In the genomic region with DNA sequence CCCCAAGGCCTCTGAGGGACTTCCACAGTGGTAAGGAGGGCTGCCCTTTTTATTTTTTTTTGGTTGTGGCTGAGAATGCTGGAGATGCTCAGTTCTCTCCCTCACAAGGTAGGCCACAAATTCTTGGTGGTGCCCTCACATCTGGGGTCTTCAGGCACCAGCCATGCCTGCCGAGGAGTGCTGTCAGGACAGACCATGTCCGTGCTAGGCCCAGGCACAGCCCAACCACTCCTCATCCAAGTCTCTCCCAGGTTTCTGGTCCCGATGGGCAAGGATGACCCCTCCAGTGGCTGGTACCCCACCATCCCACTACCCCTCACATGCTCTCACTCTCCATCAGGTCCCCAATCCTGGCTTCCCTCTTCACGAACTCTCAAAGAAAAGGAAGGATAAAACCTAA, we compare ENCODE assay signal across 17 cellular contexts. TPM values are rescaled to one million over a fixed set of nuclear protein-coding genes. Genes with fewer than 3 reads are reported as not detected.
A peak's percentile ranks its signal among the peaks of the same experiment; 100 is the strongest.
DNase-seq lines count a peak whose midpoint lies in the region; ATAC-seq and TF ChIP-seq lines count a peak whose summit lies in the region.
"Had no signal": no experiment of that assay in that cellular context is flagged by ENCODE, and none has a peak within 500 bp of the region (broad histone marks: within the 10 kb centered on the region; RNA-seq: fewer than 3 reads in every experiment).

No MANE protein-coding gene starts in this region.

- no peak for DNase-seq in SK-N-SH
- DNase-seq in dorsolateral prefrontal cortex, result no peak
- no peak for DNase-seq in osteoblast (ENCODE audit: insufficient read length, low spot score, missing footprints)
- no peak for DNase-seq in SHP77 (lab: John Stamatoyannopoulos, UW)
- DNase-seq in activated CD4-positive, CD25-positive, alpha-beta regulatory T cell treated with anti-CD3 and anti-CD28 coated beads, Interleukin-2, amount 50 U/mL, for 72 hours, result no peak
- DNase-seq in stimulated activated CD4-positive, alpha-beta T cell treated with anti-CD3 and anti-CD28 coated beads, Interleukin-4, amount 100 ng/mL, for 24 hours, result no peak
- DNase-seq: DMS 273 treated with DMSO at 0.1 percent for 48 hours, KG1, NCI-H1092 treated with DMSO at 0.1 percent for 48 hours, NCI-H187, NCI-H446 had no signal

- H3K9me3 ChIP-seq in SK-N-SH, result no peaks in the 10 kb centered on the region
- no peaks in the 10 kb centered on the region for H3K9me3 ChIP-seq in osteoblast (ENCODE audit: low read depth, low read length)

- H3K27ac ChIP-seq in SK-N-SH (ENCODE audit: low read depth in 2 of 2, low read length in 1 of 2) (peak overlapping the region; percentile 39 to 84), dorsolateral prefrontal cortex (peak overlapping the region in 31 of 59 donors; percentile 7 to 84 (median 69)), osteoblast (ENCODE audit: low read depth, low read length) (peak overlapping the region; percentile 98)
- H3K27ac ChIP-seq: 22Rv1; BLaER1 treated with 17β-estradiol and CSF1 and Interleukin-3, amounts not matched to agents 10 nM and 100 nM had no signal

- no peak overlapping the region for H3K9ac ChIP-seq in SK-N-SH
- H3K9ac ChIP-seq: BLaER1 treated with 17β-estradiol and CSF1 and Interleukin-3, amounts not matched to agents 10 nM and 100 nM had no signal

- TF ChIP-seq CTCF in SK-N-SH (IDR thresholded peaks at IDR 0.05) (no peak), dorsolateral prefrontal cortex (IDR thresholded peaks at IDR 0.05 in 54 of 56, conservative IDR thresholded peaks at IDR 0.05 in 2 of 56; ENCODE audit: low read depth in 1 of 56, partially characterized antibody in 56 of 56) (no peak), osteoblast (IDR thresholded peaks at IDR 0.05; ENCODE audit: extremely low read depth, low read depth, low read length) (no peak)

- H3K36me3 ChIP-seq in SK-N-SH (replicated peaks in 1 of 2; ENCODE audit: control insufficient read depth in 1 of 2, insufficient read depth in 2 of 2, low read length in 1 of 2) (peaks cover 22 to 33% of the 10 kb centered on the region in 2 experiments), osteoblast (ENCODE audit: insufficient read depth, low read length) (peaks cover 26% of the 10 kb centered on the region)
- H3K36me3 ChIP-seq: BLaER1 treated with 17β-estradiol and CSF1 and Interleukin-3, amounts not matched to agents 10 nM and 100 nM had no signal

- TF ChIP-seq RAD21 in SK-N-SH (IDR thresholded peaks at IDR 0.05; ENCODE audit: low read length), result no peak

- TF ChIP-seq EP300 in SK-N-SH (IDR thresholded peaks at IDR 0.05; ENCODE audit: borderline replicate concordance in 1 of 2, low read depth in 1 of 2, low read length in 1 of 2), result no peak

- intact Hi-C loops in dorsolateral prefrontal cortex (cut with DNase I), result loop anchor here in 1 of 2 donors (5.0 kb wide), 1 partner anchor 51 kb away; no protein-coding TSS in a partner anchor

- peaks cover 38% of the 10 kb centered on the region for H4K20me1 ChIP-seq in SK-N-SH (ENCODE audit: insufficient read depth)
- peaks cover 32% of the 10 kb centered on the region for H4K20me1 ChIP-seq in osteoblast (ENCODE audit: insufficient read depth, low read length)

- CTCF ChIA-PET in SK-N-SH (lab: Yijun Ruan, JAX), result no interaction called here

- ATAC-seq in SK-N-SH treated with all-trans-retinoic acid at 6 μM for 48 hours, result no peak
- no peak for ATAC-seq in GM21619 (IDR thresholded peaks at IDR 0.05; ENCODE audit: unreplicated experiment)

- no peaks in the 10 kb centered on the region for H3K9me2 ChIP-seq in SK-N-SH

- H3K4me3 ChIP-seq in SK-N-SH (ENCODE audit: low read depth in 2 of 2, low read length in 1 of 2) (no peak overlapping the region), dorsolateral prefrontal cortex (peak overlapping the region in 3 of 59 donors; percentile 15 to 81 (median 75)), osteoblast (ENCODE audit: insufficient read depth, low read length) (no peak overlapping the region)
- H3K4me3 ChIP-seq: BLaER1 treated with 17β-estradiol and CSF1 and Interleukin-3, amounts not matched to agents 10 nM and 100 nM; SK-N-MC had no signal

- H3K4me2 ChIP-seq in SK-N-SH, result peak overlapping the region; percentile 57; the same call in 1 of the 2 replicates
- no peak overlapping the region for H3K4me2 ChIP-seq in osteoblast (ENCODE audit: insufficient read depth, low read length)
- H3K4me2 ChIP-seq: BLaER1 treated with 17β-estradiol and CSF1 and Interleukin-3, amounts not matched to agents 10 nM and 100 nM had no signal

- H2AFZ ChIP-seq in SK-N-SH (ENCODE audit: low read depth) (no peak overlapping the region), osteoblast (ENCODE audit: low read length) (no peak overlapping the region)

- H3K79me2 ChIP-seq in SK-N-SH (ENCODE audit: insufficient read depth) (peaks cover 45% of the 10 kb centered on the region), osteoblast (ENCODE audit: insufficient read depth, low read length) (peaks cover 46% of the 10 kb centered on the region)

- H3F3A ChIP-seq in SK-N-SH (replicated peaks; ENCODE audit: insufficient read depth), result peaks cover 32% of the 10 kb centered on the region

- peaks cover 29 to 41% of the 10 kb centered on the region in 2 experiments for H3K4me1 ChIP-seq in SK-N-SH (ENCODE audit: control insufficient read depth in 1 of 2, insufficient read depth in 2 of 2, low read depth in 1 of 2, low read length in 1 of 2)
- peaks cover 55% of the 10 kb centered on the region for H3K4me1 ChIP-seq in osteoblast (ENCODE audit: insufficient read depth, low read length)

- H3K27me3 ChIP-seq in SK-N-SH (ENCODE audit: insufficient read depth) (no peaks in the 10 kb centered on the region), dorsolateral prefrontal cortex (peaks cover 0 to 17% (median 0%) of the 10 kb centered on the region in 45 donors), osteoblast (ENCODE audit: insufficient read depth, low read length) (no peaks in the 10 kb centered on the region)

- WGBS in SK-N-SH (ENCODE audit: low lambda C conversion rate), result 80% methylated on average over 4 of the region's 4 CpGs

- POLR2A ChIA-PET in SK-N-SH (lab: Yijun Ruan, JAX), result no interaction called here

TF ChIP-seq in SK-N-SH, 30 proteins besides CTCF, POLR2A, EP300 and RAD21 (continues in another document):
- no peak for TF ChIP-seq TEAD4 (IDR thresholded peaks at IDR 0.05; ENCODE audit: borderline replicate concordance, insufficient read depth)
- TF ChIP-seq, protein P1, sequence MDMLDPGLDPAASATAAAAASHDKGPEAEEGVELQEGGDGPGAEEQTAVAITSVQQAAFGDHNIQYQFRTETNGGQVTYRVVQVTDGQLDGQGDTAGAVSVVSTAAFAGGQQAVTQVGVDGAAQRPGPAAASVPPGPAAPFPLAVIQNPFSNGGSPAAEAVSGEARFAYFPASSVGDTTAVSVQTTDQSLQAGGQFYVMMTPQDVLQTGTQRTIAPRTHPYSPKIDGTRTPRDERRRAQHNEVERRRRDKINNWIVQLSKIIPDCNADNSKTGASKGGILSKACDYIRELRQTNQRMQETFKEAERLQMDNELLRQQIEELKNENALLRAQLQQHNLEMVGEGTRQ (IDR thresholded peaks at IDR 0.05; ENCODE audit: borderline replicate concordance, low read depth, low read length), result no peak
- no peak for TF ChIP-seq FOXJ3 (CRISPR knock-in tag; IDR thresholded peaks at IDR 0.05)

TF ChIP-seq in SK-N-SH treated with all-trans-retinoic acid at 6 μM for 48 hours, 23 proteins besides CTCF, POLR2A, EP300 and RAD21 (continues in another document):
- TF ChIP-seq GLIS3 (CRISPR knock-in tag; IDR thresholded peaks at IDR 0.05) (no peak), ARNTL (CRISPR knock-in tag; IDR thresholded peaks at IDR 0.05; ENCODE audit: borderline replicate concordance, low read depth) (no peak), ZNF70 (CRISPR knock-in tag; IDR thresholded peaks at IDR 0.05) (no peak), TCF4 (CRISPR knock-in tag; IDR thresholded peaks at IDR 0.05; ENCODE audit: borderline replicate concordance) (no peak), ZNF565 (CRISPR knock-in tag; conservative IDR thresholded peaks at IDR 0.05; ENCODE audit: low read depth) (no peak), CSDC2 (CRISPR knock-in tag; IDR thresholded peaks at IDR 0.05) (no peak), ZFP3 (CRISPR knock-in tag; IDR thresholded peaks at IDR 0.05) (no peak)
- TF ChIP-seq, protein P2, sequence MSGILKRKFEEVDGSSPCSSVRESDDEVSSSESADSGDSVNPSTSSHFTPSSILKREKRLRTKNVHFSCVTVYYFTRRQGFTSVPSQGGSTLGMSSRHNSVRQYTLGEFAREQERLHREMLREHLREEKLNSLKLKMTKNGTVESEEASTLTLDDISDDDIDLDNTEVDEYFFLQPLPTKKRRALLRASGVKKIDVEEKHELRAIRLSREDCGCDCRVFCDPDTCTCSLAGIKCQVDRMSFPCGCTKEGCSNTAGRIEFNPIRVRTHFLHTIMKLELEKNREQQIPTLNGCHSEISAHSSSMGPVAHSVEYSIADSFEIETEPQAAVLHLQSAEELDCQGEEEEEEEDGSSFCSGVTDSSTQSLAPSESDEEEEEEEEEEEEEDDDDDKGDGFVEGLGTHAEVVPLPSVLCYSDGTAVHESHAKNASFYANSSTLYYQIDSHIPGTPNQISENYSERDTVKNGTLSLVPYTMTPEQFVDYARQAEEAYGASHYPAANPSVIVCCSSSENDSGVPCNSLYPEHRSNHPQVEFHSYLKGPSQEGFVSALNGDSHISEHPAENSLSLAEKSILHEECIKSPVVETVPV (CRISPR knock-in tag; IDR thresholded peaks at IDR 0.05), result no peak
- TF ChIP-seq, protein P3, sequence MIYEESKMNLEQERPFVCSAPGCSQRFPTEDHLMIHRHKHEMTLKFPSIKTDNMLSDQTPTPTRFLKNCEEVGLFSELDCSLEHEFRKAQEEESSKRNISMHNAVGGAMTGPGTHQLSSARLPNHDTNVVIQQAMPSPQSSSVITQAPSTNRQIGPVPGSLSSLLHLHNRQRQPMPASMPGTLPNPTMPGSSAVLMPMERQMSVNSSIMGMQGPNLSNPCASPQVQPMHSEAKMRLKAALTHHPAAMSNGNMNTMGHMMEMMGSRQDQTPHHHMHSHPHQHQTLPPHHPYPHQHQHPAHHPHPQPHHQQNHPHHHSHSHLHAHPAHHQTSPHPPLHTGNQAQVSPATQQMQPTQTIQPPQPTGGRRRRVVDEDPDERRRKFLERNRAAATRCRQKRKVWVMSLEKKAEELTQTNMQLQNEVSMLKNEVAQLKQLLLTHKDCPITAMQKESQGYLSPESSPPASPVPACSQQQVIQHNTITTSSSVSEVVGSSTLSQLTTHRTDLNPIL (CRISPR knock-in tag; IDR thresholded peaks at IDR 0.05; ENCODE audit: low read depth), result no peak

RNA-seq across cellular contexts. Expression of a gene that starts 4.2 kb away (rescaled TPM):
- 1,091 and 1,905 TPM in 2 replicates for polyA plus RNA-seq in SK-N-SH (2012; rRNA removed)
- 451 and 1,082 TPM in 2 replicates for polyA plus RNA-seq in SK-N-SH (2012; cell fraction: cytosol; rRNA removed)
- polyA plus RNA-seq in SK-N-SH (2012; cell fraction: nucleus; rRNA removed), result 429 and 498 TPM in 2 replicates
- total RNA-seq in dorsolateral prefrontal cortex (100 to 1,000 TPM; 161 to 881 (median 538) TPM), osteoblast (308 and 400 TPM in 2 replicates)
- total RNA-seq: PC-3 had no signal

RNA-seq across cellular contexts. Expression of a gene that starts 37.3 kb away (rescaled TPM):
- 0.81 and 0.97 TPM in 2 replicates for polyA plus RNA-seq in SK-N-SH (2012; rRNA removed)
- polyA plus RNA-seq in SK-N-SH (2012; cell fraction: cytosol; rRNA removed), result 0.46 and 0.60 TPM in 2 replicates
- polyA plus RNA-seq in SK-N-SH (2012; cell fraction: nucleus; rRNA removed), result 1.6 TPM in 2 replicates
- total RNA-seq in dorsolateral prefrontal cortex, result 10 to 100 TPM; 32.5 to 68.6 (median 46.7) TPM
- total RNA-seq in osteoblast, result 0.29 and 0.36 TPM in 2 replicates

Comparison
In these comparisons a context has a peak if more than half of its experiments do, and no peak if none do; other contexts are left out.
1. RNA of a gene that starts 37.3 kb away (total RNA-seq): 32.5 to 68.6 TPM in dorsolateral prefrontal cortex; 0.29 to 0.36 TPM in osteoblast; every median in the first group is over 10 times any median in the second.
2. Peak in every context shown above with its lines, with median percentiles within 50 percentile points of each other: H3K27ac ChIP-seq.